ENCODE assay signal across 6 cellular contexts in genomic region chr17:72802726-72803125, GRCh38.
"Had no signal": no experiment of that assay in that cellular context is flagged by ENCODE, and none has a peak within 500 bp of the region (broad histone marks: within the 10 kb centered on the region; RNA-seq: fewer than 3 reads in every experiment).

No MANE protein-coding gene starts in this region.

- DNase-seq: IMR-90, KBM-7, KG1 had no signal

- FAIRE-seq: HTR-8/SVneo, K562 had no signal

- H3K27ac ChIP-seq: HL-60 had no signal

- ATAC-seq: K562 had no signal

- H3K4me3 ChIP-seq: K562 had no signal
